ENCODE assay signal across 10 cellular contexts in genomic region chr5:171483453-171484177, GRCh38.
DNase-seq lines count a peak whose midpoint lies in the region; ATAC-seq and TF ChIP-seq lines count a peak whose summit lies in the region.
"Had no signal": no experiment of that assay in that cellular context is flagged by ENCODE, and none has a peak within 500 bp of the region (broad histone marks: within the 10 kb centered on the region; RNA-seq: fewer than 3 reads in every experiment).

No MANE protein-coding gene starts in this region.

- WGBS in adrenal gland, 4 donors: 60 to 75% (median 73%) methylated on average over 14 to 25 of the region's 25 CpGs
- 45 to 49% (median 47%) methylated on average over 25 of the region's 25 CpGs for WGBS in ovary, 3 donors

- TF ChIP-seq POLR2A in adrenal gland (IDR thresholded peaks at IDR 0.05) (no peak), ovary (IDR thresholded peaks at IDR 0.05) (no peak), vagina (IDR thresholded peaks at IDR 0.05) (no peak)

- H3K27me3 ChIP-seq in adrenal gland: no peaks in the 10 kb centered on the region
- H3K27me3 ChIP-seq in ovary: no peaks in the 10 kb centered on the region
- H3K27me3 ChIP-seq in vagina: no peaks in the 10 kb centered on the region

- H3K27ac Mint-ChIP-seq in activated CD8-positive, alpha-beta T cell treated with anti-CD3 and anti-CD28 coated beads for 36 hours: no peak overlapping the region
- H3K27ac Mint-ChIP-seq: activated naive CD8-positive, alpha-beta T cell treated with anti-CD3 and anti-CD28 coated beads for 36 hours had no signal

- peaks cover 8% of the 10 kb centered on the region for H3K27me3 Mint-ChIP-seq in activated CD8-positive, alpha-beta T cell treated with anti-CD3 and anti-CD28 coated beads for 36 hours

- ATAC-seq in Right ventricle myocardium inferior (peak; percentile 93), HG03378 (IDR thresholded peaks at IDR 0.05; ENCODE audit: unreplicated experiment) (no peak), GM21825 (IDR thresholded peaks at IDR 0.05; ENCODE audit: unreplicated experiment) (no peak)
- ATAC-seq in activated CD8-positive, alpha-beta T cell treated with anti-CD3 and anti-CD28 coated beads for 36 hours: no peak

- H3K4me1 Mint-ChIP-seq in activated CD8-positive, alpha-beta T cell treated with anti-CD3 and anti-CD28 coated beads for 36 hours (ENCODE audit: low read depth): peaks cover 6% of the 10 kb centered on the region

- no peaks in the 10 kb centered on the region for H3K9me3 ChIP-seq in adrenal gland (replicated peaks in 1 of 3)
- no peaks in the 10 kb centered on the region for H3K9me3 ChIP-seq in ovary
- no peaks in the 10 kb centered on the region for H3K9me3 ChIP-seq in vagina
- H3K9me3 ChIP-seq: Caco-2 had no signal

- DNase-seq in adrenal gland: peak; percentile 41 to 83 (median 72)
- DNase-seq in Right ventricle myocardium inferior (ENCODE audit: missing footprints): peak; percentile 91
- peak; percentile 72 to 87 (median 79) for DNase-seq in ovary
- DNase-seq in vagina (ENCODE audit: extremely low spot score in 2 of 2): no peak
- DNase-seq in activated CD8-positive, alpha-beta T cell treated with anti-CD3 and anti-CD28 coated beads for 36 hours: no peak
- DNase-seq: NCI-H2081 treated with DMSO at 0.1 percent for 48 hours had no signal

- H3K36me3 Mint-ChIP-seq in activated CD8-positive, alpha-beta T cell treated with anti-CD3 and anti-CD28 coated beads for 36 hours (ENCODE audit: low read depth): no peaks in the 10 kb centered on the region
- H3K36me3 Mint-ChIP-seq: activated naive CD8-positive, alpha-beta T cell treated with anti-CD3 and anti-CD28 coated beads for 36 hours had no signal

- TF ChIP-seq EP300 in ovary (IDR thresholded peaks at IDR 0.05): peak; percentile 33

- intact Hi-C loops in adrenal gland (cut with DNase I) (no loop called here), Right ventricle myocardium inferior (cut with DNase I) (loop anchor here (2.0 kb wide), 1 partner anchor 65 kb away; the partner anchor contains the start of gene FGF18), ovary (cut with DNase I) (no loop called here), vagina (cut with DNase I) (loop anchor here (10.0 kb wide), 1 partner anchor 151 kb away; no protein-coding TSS in a partner anchor)
- intact Hi-C loops in activated CD8-positive, alpha-beta T cell treated with anti-CD3 and anti-CD28 coated beads for 36 hours (cut with micrococcal nuclease): loop anchor here (5.0 kb wide), 1 partner anchor 424 kb away; no protein-coding TSS in a partner anchor

- no peaks in the 10 kb centered on the region for H3K9me3 Mint-ChIP-seq in activated CD8-positive, alpha-beta T cell treated with anti-CD3 and anti-CD28 coated beads for 36 hours
- H3K9me3 Mint-ChIP-seq: activated naive CD8-positive, alpha-beta T cell treated with anti-CD3 and anti-CD28 coated beads for 36 hours had no signal

- H3K27ac ChIP-seq in adrenal gland: peak overlapping the region in 2 of 5 donors; percentile 21 to 44
- H3K27ac ChIP-seq in ovary: peak overlapping the region in 1 of 2 donors; percentile 30
- peak overlapping the region; percentile 56 for H3K27ac ChIP-seq in vagina

- TF ChIP-seq CTCF in adrenal gland (IDR thresholded peaks at IDR 0.05) (no peak), ovary (IDR thresholded peaks at IDR 0.05) (no peak), vagina (IDR thresholded peaks at IDR 0.05) (no peak)
- no peak for TF ChIP-seq CTCF in activated CD8-positive, alpha-beta T cell treated with anti-CD3 and anti-CD28 coated beads for 36 hours (IDR thresholded peaks at IDR 0.05)

- H3K4me3 ChIP-seq in adrenal gland (no peak overlapping the region), ovary (no peak overlapping the region), vagina (no peak overlapping the region)

- H3K4me3 Mint-ChIP-seq in activated CD8-positive, alpha-beta T cell treated with anti-CD3 and anti-CD28 coated beads for 36 hours: no peak overlapping the region
- H3K4me3 Mint-ChIP-seq: activated naive CD8-positive, alpha-beta T cell treated with anti-CD3 and anti-CD28 coated beads for 36 hours had no signal

- POLR2A ChIA-PET in activated CD8-positive, alpha-beta T cell treated with anti-CD3 and anti-CD28 coated beads for 36 hours (lab: Charles Lee): interaction anchor here (0.6 to 1.0 kb wide), 2 partner anchors 227 to 338 kb away, joined by 3 read pairs; no protein-coding TSS in a partner anchor

- CTCF ChIA-PET in activated CD8-positive, alpha-beta T cell treated with anti-CD3 and anti-CD28 coated beads for 36 hours (lab: Charles Lee): interaction anchor here (0.9 to 3.3 kb wide), 9 partner anchors 11 to 739 kb away, joined by 3 to 15 read pairs (median 3); partner anchors contain the start of gene FGF18

- H3K4me1 ChIP-seq in adrenal gland (replicated peaks in 1 of 2) (no peaks in the 10 kb centered on the region), ovary (ENCODE audit: insufficient read depth) (no peaks in the 10 kb centered on the region), vagina (peaks cover 6% of the 10 kb centered on the region)
- H3K4me1 ChIP-seq: Caco-2 had no signal

- H3K36me3 ChIP-seq in adrenal gland (replicated peaks in 1 of 2) (no peaks in the 10 kb centered on the region), ovary (no peaks in the 10 kb centered on the region), vagina (no peaks in the 10 kb centered on the region)

Comparison
In these comparisons a context has a peak if more than half of its experiments do, and no peak if none do; other contexts are left out.
1. DNase-seq: peak in adrenal gland (7 of 7), Right ventricle myocardium inferior (single experiment) and ovary (5 of 5); none in vagina (0 of 2) and activated CD8-positive, alpha-beta T cell treated with anti-CD3 and anti-CD28 coated beads for 36 hours (single experiment).
2. intact Hi-C loops: an anchor here in Right ventricle myocardium inferior (2.0 kb wide), vagina (10.0 kb wide) and activated CD8-positive, alpha-beta T cell treated with anti-CD3 and anti-CD28 coated beads for 36 hours (5.0 kb wide); none called in adrenal gland and ovary.